Comparison of ENCODE assay signal across 9 cellular contexts in genomic region chr14:32938719-32939253, GRCh38. TPM values are rescaled to one million over a fixed set of nuclear protein-coding genes. Genes with fewer than 3 reads are reported as not detected.
DNase-seq lines count a peak whose midpoint lies in the region; ATAC-seq and TF ChIP-seq lines count a peak whose summit lies in the region.
"Had no signal": no experiment of that assay in that cellular context is flagged by ENCODE, and none has a peak within 500 bp of the region (broad histone marks: within the 10 kb centered on the region; RNA-seq: fewer than 3 reads in every experiment).

NPAS3 (plus strand) TSS chr14:32938879.

- intact Hi-C loops in A673 (cut with micrococcal nuclease; ENCODE audit: unreplicated experiment) = loop anchor here (5.0 kb wide), 3 partner anchors 211 to 494 kb away; no protein-coding TSS in a partner anchor

- POLR2A ChIA-PET in A673 (lab: Charles Lee; ENCODE audit: low non-redundant PET) = interaction anchor here (0.6 kb wide), 1 partner anchor 312 kb away, joined by 14 read pairs; no protein-coding TSS in a partner anchor

- DNase-seq in A673 (ENCODE audit: low spot score) (no peak), SW480 (ENCODE audit: low spot score) (peak; percentile 14), fibroblast of the aortic adventitia (ENCODE audit: low read depth) (no peak), occipital lobe (lab: John Stamatoyannopoulos, UW) (no peak), DMS153 treated with DMSO at 0.1 percent for 48 hours (lab: John Stamatoyannopoulos, UW; ENCODE audit: unreplicated experiment) (no peak)
- DNase-seq in stimulated activated naive CD4-positive, alpha-beta T cell (lab: John Stamatoyannopoulos, UW) = no peak

- H3K9me3 ChIP-seq in A673 (ENCODE audit: low read depth, low read length, poor library complexity, severe bottlenecking) = no peaks in the 10 kb centered on the region

- peaks cover 48% of the 10 kb centered on the region for H3K4me1 ChIP-seq in A673 (ENCODE audit: insufficient read depth, low read length, poor library complexity, severe bottlenecking)

- H3K4me3 ChIP-seq in A673 (ENCODE audit: low read depth, low read length, poor library complexity, severe bottlenecking) (peak within 1 kb of the TSS; percentile 76), fibroblast of the aortic adventitia (ENCODE audit: low read depth, low read length) (peak within 1 kb of the TSS; percentile 66)

- TF ChIP-seq CTCF in A673 (conservative IDR thresholded peaks at IDR 0.05; ENCODE audit: low read depth, low read length) (no peak), fibroblast of the aortic adventitia (IDR thresholded peaks at IDR 0.05; ENCODE audit: insufficient read depth, low read length) (no peak)

- H3K36me3 ChIP-seq in A673 (ENCODE audit: insufficient read depth, low read length, poor library complexity, severe bottlenecking) = no peaks in the 10 kb centered on the region

- peak within 1 kb of the TSS; percentile 98 for H3K27ac ChIP-seq in A673 (ENCODE audit: low read depth, low read length, poor library complexity, severe bottlenecking)

- peak; percentile 38 for ATAC-seq in GM18867 (IDR thresholded peaks at IDR 0.05; ENCODE audit: unreplicated experiment)
- no peak for ATAC-seq in GM19467 (IDR thresholded peaks at IDR 0.05; ENCODE audit: unreplicated experiment)
- ATAC-seq: HCT116 had no signal

- no peaks in the 10 kb centered on the region for H3K27me3 ChIP-seq in A673 (replicated peaks; ENCODE audit: insufficient read depth, low read depth, low read length, poor library complexity)

- no TSS peak for BruUV-seq in A673 (replicated peaks; lab: Mats Ljungman, UMichigan)

- CTCF ChIA-PET in A673 (lab: Charles Lee) = interaction anchor here (0.7 kb wide), 1 partner anchor 363 kb away, joined by 7 read pairs; no protein-coding TSS in a partner anchor

RNA-seq across cellular contexts. Expression of gene NPAS3, which starts in this region (rescaled TPM):
- 15.6 and 16.5 TPM in 2 replicates for total RNA-seq in A673 (2021)
- total RNA-seq in fibroblast of the aortic adventitia (ENCODE audit: low replicate concordance) = 0.36 and 0.65 TPM in 2 replicates
- 44.6 TPM for total RNA-seq in occipital lobe

Comparison
In these comparisons a context has a peak if more than half of its experiments do, and no peak if none do; other contexts are left out.
1. RNA of gene NPAS3 (total RNA-seq): 44.6 TPM in occipital lobe (single experiment) and 15.6 to 16.5 TPM in A673; 0.36 to 0.65 TPM in fibroblast of the aortic adventitia; every median in the first group is over 10 times any median in the second.